ENCODE assay signal across 9 cellular contexts in the genomic region with DNA sequence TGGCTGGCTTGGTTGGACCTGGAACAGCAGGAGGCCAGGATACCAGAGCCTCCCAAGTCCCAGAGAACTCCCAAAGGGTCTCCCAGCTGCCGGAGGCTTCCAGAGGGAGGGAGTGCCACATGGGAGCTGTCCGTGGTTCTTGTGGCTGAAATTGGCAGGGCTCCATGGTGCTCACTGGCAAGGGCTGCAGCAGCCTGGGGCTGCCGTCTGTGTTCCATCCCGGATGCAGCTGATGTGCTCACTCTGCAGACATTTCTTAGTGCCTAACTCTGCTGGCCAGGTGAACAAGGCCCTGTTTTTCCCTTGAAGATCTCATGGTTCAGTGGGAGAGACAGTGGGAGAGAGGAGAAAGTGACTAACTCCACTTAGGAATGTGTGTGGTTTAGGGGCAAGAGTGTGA.
DNase-seq lines count a peak whose midpoint lies in the region; ATAC-seq and TF ChIP-seq lines count a peak whose summit lies in the region.
"Had no signal": no experiment of that assay in that cellular context is flagged by ENCODE, and none has a peak within 500 bp of the region (broad histone marks: within the 10 kb centered on the region; RNA-seq: fewer than 3 reads in every experiment).

No MANE protein-coding gene starts in this region.

- no peak for TF ChIP-seq CTCF in osteocyte (IDR thresholded peaks at IDR 0.05)

- no peaks in the 10 kb centered on the region for H3K36me3 Mint-ChIP-seq in osteocyte (ENCODE audit: unreplicated experiment)

- peaks cover 17% of the 10 kb centered on the region for H3K27me3 Mint-ChIP-seq in osteocyte (ENCODE audit: unreplicated experiment)

- no peak overlapping the region for H3K27ac ChIP-seq in epithelial cell of prostate

- no peak overlapping the region for H3K27ac Mint-ChIP-seq in osteocyte (ENCODE audit: unreplicated experiment)
- H3K27ac Mint-ChIP-seq: T-helper 17 cell had no signal

- H3K4me1 Mint-ChIP-seq in osteocyte (ENCODE audit: unreplicated experiment): peaks cover 11% of the 10 kb centered on the region

- no peak for ATAC-seq in GM18498 (IDR thresholded peaks at IDR 0.05; ENCODE audit: unreplicated experiment)
- ATAC-seq in HG03025 (IDR thresholded peaks at IDR 0.05; ENCODE audit: low FRiP score, unreplicated experiment): no peak
- no peak for ATAC-seq in HG03175 (IDR thresholded peaks at IDR 0.05; ENCODE audit: unreplicated experiment)
- ATAC-seq: T-helper 17 cell had no signal

- H3K4me3 Mint-ChIP-seq in osteocyte (ENCODE audit: unreplicated experiment): no peak overlapping the region
- H3K4me3 Mint-ChIP-seq: T-helper 17 cell had no signal

- DNase-seq in GM03348 (ENCODE audit: low spot score): peak; percentile 68
- DNase-seq in NCI-H226: peak; percentile 85
- DNase-seq in epithelial cell of prostate (ENCODE audit: low read depth, low spot score): peak; percentile 10
- DNase-seq in osteocyte (ENCODE audit: extremely low spot score, unreplicated experiment): peak; percentile 92
- DNase-seq in T-helper 2 cell: no peak
- DNase-seq: T-helper 17 cell had no signal

- no peaks in the 10 kb centered on the region for H3K9me3 Mint-ChIP-seq in osteocyte (ENCODE audit: unreplicated experiment)

Comparison
In these comparisons a context has a peak if more than half of its experiments do, and no peak if none do; other contexts are left out.
1. DNase-seq: peak in GM03348 (single experiment), NCI-H226 (single experiment), epithelial cell of prostate (single experiment) and osteocyte (single experiment); none in T-helper 2 cell (0 of 5).